ENCODE assay signal across 8 cellular contexts in the genomic region with DNA sequence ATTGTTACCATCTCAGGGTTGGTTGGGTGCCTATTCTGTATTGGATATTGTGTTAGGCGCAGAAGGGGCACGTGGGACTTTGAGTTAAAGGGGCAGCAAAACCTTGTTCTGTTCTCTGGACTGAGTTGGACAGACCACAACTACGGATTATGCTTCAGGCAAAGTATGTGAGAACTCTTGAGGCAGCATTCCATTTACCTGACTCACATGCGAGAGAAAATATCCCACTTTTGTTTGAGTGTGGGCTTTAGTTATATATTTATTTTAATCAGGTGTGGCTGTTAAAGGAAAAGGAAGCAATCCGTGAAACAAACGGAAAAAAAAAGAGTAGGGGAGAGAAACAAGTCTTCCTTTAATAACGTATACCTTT. TPM values are rescaled to one million over a fixed set of nuclear protein-coding genes. Genes with fewer than 3 reads are reported as not detected.
DNase-seq lines count a peak whose midpoint lies in the region; ATAC-seq, FAIRE-seq and TF ChIP-seq lines count a peak whose summit lies in the region.

No MANE protein-coding gene starts in this region.

- peaks cover 24% of the 10 kb centered on the region for H3K4me1 Mint-ChIP-seq in stimulated activated effector memory CD8-positive, alpha-beta T cell treated with anti-CD3 and anti-CD28 coated beads, Interleukin-12 subunit alpha, Interleukin-12 subunit beta, amount 100 ng/mL, for 72 hours

- no peaks in the 10 kb centered on the region for H3K9me3 Mint-ChIP-seq in stimulated activated effector memory CD8-positive, alpha-beta T cell treated with anti-CD3 and anti-CD28 coated beads, Interleukin-12 subunit alpha, Interleukin-12 subunit beta, amount 100 ng/mL, for 72 hours

- no peaks in the 10 kb centered on the region for H3K27me3 ChIP-seq in BE2C

- DNase-seq in BE2C = no peak
- peak; percentile 62 for DNase-seq in HTR-8/SVneo (ENCODE audit: insufficient read length, low spot score)
- peak; percentile 89 for DNase-seq in amniotic epithelial cell (ENCODE audit: low read depth)
- DNase-seq in iPS-NIHi11 (ENCODE audit: low spot score) = peak; percentile 30
- no peak for DNase-seq in stimulated activated effector memory CD8-positive, alpha-beta T cell treated with anti-CD3 and anti-CD28 coated beads, Interleukin-12 subunit alpha, Interleukin-12 subunit beta, amount 100 ng/mL, for 72 hours (ENCODE audit: low spot score in 2 of 2)
- DNase-seq in NCI-H2081 treated with DMSO at 0.1 percent for 48 hours (lab: John Stamatoyannopoulos, UW) = no peak
- DNase-seq in frontal cortex (ENCODE audit: low spot score in 2 of 2) = no peak

- FAIRE-seq in HTR-8/SVneo (lab: Jason Lieb, UNC) (no peak), frontal cortex (lab: Jason Lieb, UNC) (no peak)

- H3K36me3 ChIP-seq in BE2C = no peaks in the 10 kb centered on the region

- H3K4me1 ChIP-seq in BE2C = no peaks in the 10 kb centered on the region; the same call in 1 of the 2 replicates

- no peaks in the 10 kb centered on the region for H3K36me3 Mint-ChIP-seq in stimulated activated effector memory CD8-positive, alpha-beta T cell treated with anti-CD3 and anti-CD28 coated beads, Interleukin-12 subunit alpha, Interleukin-12 subunit beta, amount 100 ng/mL, for 72 hours

- no peak for TF ChIP-seq CTCF in BE2C (IDR thresholded peaks at IDR 0.05; ENCODE audit: low read depth, low read length)

- peak overlapping the region; percentile 95 for H3K4me3 Mint-ChIP-seq in stimulated activated effector memory CD8-positive, alpha-beta T cell treated with anti-CD3 and anti-CD28 coated beads, Interleukin-12 subunit alpha, Interleukin-12 subunit beta, amount 100 ng/mL, for 72 hours

- H3K4me3 ChIP-seq in BE2C (ENCODE audit: low read depth, low read length) = peak overlapping the region; percentile 68

- no peak for ATAC-seq in stimulated activated effector memory CD8-positive, alpha-beta T cell treated with anti-CD3 and anti-CD28 coated beads, Interleukin-12 subunit alpha, Interleukin-12 subunit beta, amount 100 ng/mL, for 72 hours
- ATAC-seq in HG03460 (IDR thresholded peaks at IDR 0.05; ENCODE audit: unreplicated experiment) = no peak

- H3K9me3 ChIP-seq in BE2C = no peaks in the 10 kb centered on the region

- peak overlapping the region; percentile 89 for H3K27ac Mint-ChIP-seq in stimulated activated effector memory CD8-positive, alpha-beta T cell treated with anti-CD3 and anti-CD28 coated beads, Interleukin-12 subunit alpha, Interleukin-12 subunit beta, amount 100 ng/mL, for 72 hours

RNA-seq across cellular contexts. Expression of gene PLS1, which starts 0.6 kb away (rescaled TPM):
- polyA plus RNA-seq in BE2C (2012; ENCODE audit: insufficient read depth, insufficient read length, low read depth) = 5.0 TPM
- total RNA-seq in frontal cortex = 2.4 TPM

RNA-seq across cellular contexts. Expression of gene ATR, which starts 17.0 kb away (rescaled TPM):
- polyA plus RNA-seq in BE2C (2012; ENCODE audit: insufficient read depth, insufficient read length, low read depth) = 36.4 TPM
- total RNA-seq in frontal cortex = 35.1 TPM

Comparison
In these comparisons a context has a peak if more than half of its experiments do, and no peak if none do; other contexts are left out.
1. DNase-seq: peak in HTR-8/SVneo (single experiment), amniotic epithelial cell (single experiment) and iPS-NIHi11 (single experiment); none in BE2C (single experiment), stimulated activated effector memory CD8-positive, alpha-beta T cell treated with anti-CD3 and anti-CD28 coated beads, Interleukin-12 subunit alpha, Interleukin-12 subunit beta, amount 100 ng/mL, for 72 hours (0 of 2), NCI-H2081 treated with DMSO at 0.1 percent for 48 hours (single experiment) and frontal cortex (0 of 2).